ENCODE assay signal across 24 cellular contexts in the genomic region with DNA sequence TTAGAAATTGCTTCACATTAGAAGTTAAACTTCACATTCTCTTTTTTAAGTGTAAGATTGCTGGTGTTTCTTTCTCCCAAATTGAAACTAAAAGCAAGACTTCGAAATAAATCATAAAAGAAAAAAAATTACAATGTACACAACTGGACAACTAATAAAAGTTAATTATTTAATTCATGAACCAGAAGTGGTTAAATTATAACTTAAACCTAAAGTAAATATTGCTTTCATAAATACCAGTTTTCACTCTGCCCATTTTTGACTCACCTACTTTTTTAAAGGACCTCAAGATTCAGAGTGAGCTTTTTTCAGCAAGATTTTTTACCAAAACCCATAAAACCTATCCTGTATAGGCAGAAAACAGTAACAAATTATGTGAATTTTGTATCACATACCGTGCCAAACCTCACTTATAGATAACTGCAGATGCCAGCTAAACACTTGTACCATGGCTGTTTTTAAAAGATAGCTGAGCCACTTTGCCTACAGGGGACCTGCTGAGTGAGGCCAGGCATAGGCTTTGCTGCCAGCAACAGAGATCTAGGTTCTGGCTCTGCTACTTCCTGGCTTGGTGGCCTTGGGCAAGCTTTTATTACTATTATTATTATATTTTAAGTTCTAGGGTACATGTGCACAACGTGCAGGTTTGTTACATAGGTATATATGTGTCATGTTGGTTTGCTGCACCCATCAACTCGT.
A peak's percentile ranks its signal among the peaks of the same experiment; 100 is the strongest.
DNase-seq lines count a peak whose midpoint lies in the region; ATAC-seq and TF ChIP-seq lines count a peak whose summit lies in the region.
"Had no signal": no experiment of that assay in that cellular context is flagged by ENCODE, and none has a peak within 500 bp of the region (broad histone marks: within the 10 kb centered on the region; RNA-seq: fewer than 3 reads in every experiment).

No MANE protein-coding gene starts in this region.

- peak overlapping the region; percentile 54; the same call in 1 of the 2 replicates for H3K27ac ChIP-seq in VCaP
- H3K27ac ChIP-seq: BLaER1, KMS-11, PC-9 had no signal

- ATAC-seq in left ventricle myocardium superior: peak; percentile 65
- no peak for ATAC-seq in left cardiac atrium
- peak; percentile 59 for ATAC-seq in left colon
- ATAC-seq in GM18519 (IDR thresholded peaks at IDR 0.05; ENCODE audit: low FRiP score, unreplicated experiment): no peak
- ATAC-seq in activated T-helper 17 cell treated with anti-CD3 and anti-CD28 coated beads, Interleukin-2, amount 50 U/mL, for 72 hours (replicated peaks): no peak

- intact Hi-C loops in left ventricle myocardium superior (cut with micrococcal nuclease) (no loop called here), left cardiac atrium (cut with DNase I) (no loop called here), left colon (cut with DNase I, micrococcal nuclease) (no loop called here)

- H3K4me3 Mint-ChIP-seq in activated T-helper 17 cell treated with anti-CD3 and anti-CD28 coated beads, Interleukin-2, amount 50 U/mL, for 72 hours: no peak overlapping the region
- H3K4me3 Mint-ChIP-seq: CD4-positive, alpha-beta T cell; HFFc6; IgD-negative memory B cell had no signal

- no peaks in the 10 kb centered on the region for H3K9me3 Mint-ChIP-seq in activated T-helper 17 cell treated with anti-CD3 and anti-CD28 coated beads, Interleukin-2, amount 50 U/mL, for 72 hours
- H3K9me3 Mint-ChIP-seq: HFFc6 had no signal

- no peak for DNase-seq in left ventricle myocardium superior
- DNase-seq in left cardiac atrium: no peak
- DNase-seq in left colon: no peak
- no peak for DNase-seq in DMS153 treated with DMSO at 0.1 percent for 48 hours (lab: John Stamatoyannopoulos, UW; ENCODE audit: unreplicated experiment)
- DNase-seq: CD4-positive, alpha-beta T cell; COR-L47; GOT3; HFFc6; NCI-H1048; NCI-H1417; NCI-H1694; NCI-H2029 treated with DMSO at 0.1 percent for 48 hours; NCI-H446 treated with DMSO at 0.1 percent for 48 hours; NCI-H526; NCI-H82; NK-92 treated with Interleukin-12 subunit alpha and Interleukin-12 subunit beta, amount 100 ng/mL, for 24 hours; PC-9; SHP77 had no signal

- no peak overlapping the region for H3K27ac Mint-ChIP-seq in activated T-helper 17 cell treated with anti-CD3 and anti-CD28 coated beads, Interleukin-2, amount 50 U/mL, for 72 hours
- H3K27ac Mint-ChIP-seq: CD4-positive, alpha-beta T cell; HFFc6; IgD-negative memory B cell had no signal

- peaks cover 5% of the 10 kb centered on the region for H3K36me3 Mint-ChIP-seq in activated T-helper 17 cell treated with anti-CD3 and anti-CD28 coated beads, Interleukin-2, amount 50 U/mL, for 72 hours (ENCODE audit: low read depth)

- H3K4me1 Mint-ChIP-seq in activated T-helper 17 cell treated with anti-CD3 and anti-CD28 coated beads, Interleukin-2, amount 50 U/mL, for 72 hours: peaks cover 6% of the 10 kb centered on the region

- no peaks in the 10 kb centered on the region for H3K27me3 Mint-ChIP-seq in activated T-helper 17 cell treated with anti-CD3 and anti-CD28 coated beads, Interleukin-2, amount 50 U/mL, for 72 hours
- H3K27me3 Mint-ChIP-seq: CD4-positive, alpha-beta T cell; IgD-negative memory B cell had no signal

- TF ChIP-seq CTCF in VCaP (conservative IDR thresholded peaks at IDR 0.05): no peak

Comparison
In these comparisons a context has a peak if more than half of its experiments do, and no peak if none do; other contexts are left out.
1. ATAC-seq: peak in left ventricle myocardium superior (single experiment) and left colon (single experiment); none in left cardiac atrium (0 of 2), GM18519 (single experiment) and activated T-helper 17 cell treated with anti-CD3 and anti-CD28 coated beads, Interleukin-2, amount 50 U/mL, for 72 hours (single experiment).